8 cellular contexts compared by ENCODE assay signal in the genomic region with DNA sequence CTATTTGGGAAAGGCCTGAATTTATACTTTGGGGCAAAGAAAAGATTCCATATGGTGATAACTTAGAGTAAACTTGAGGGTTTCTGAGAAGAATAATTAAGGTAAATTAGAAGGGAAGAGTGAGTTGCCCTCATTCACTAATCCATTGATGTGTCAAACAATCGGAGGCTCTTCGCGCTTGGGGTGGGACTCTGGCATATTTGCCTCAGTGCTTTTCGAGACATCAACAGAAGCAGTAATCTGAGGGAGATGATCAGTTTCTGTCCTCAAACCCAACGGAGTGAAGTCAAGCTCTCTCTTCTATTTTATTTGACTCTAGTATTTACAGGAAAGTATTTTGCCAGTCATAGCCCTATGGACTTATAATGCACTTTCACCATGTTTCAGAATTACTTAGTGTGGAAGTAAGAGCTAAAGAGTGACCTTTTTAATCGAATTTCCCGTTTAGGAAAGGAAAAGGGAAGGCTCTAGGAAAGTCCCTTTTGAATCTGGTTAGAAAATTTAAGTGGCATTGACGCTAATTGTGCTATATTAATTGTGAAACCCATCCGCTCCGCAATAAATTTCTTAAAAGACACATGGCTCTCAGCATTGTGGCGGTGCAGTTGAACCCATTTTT. TPM values are rescaled to one million over a fixed set of nuclear protein-coding genes. Genes with fewer than 3 reads are reported as not detected.
A peak's percentile ranks its signal among the peaks of the same experiment; 100 is the strongest.
DNase-seq lines count a peak whose midpoint lies in the region; ATAC-seq and TF ChIP-seq lines count a peak whose summit lies in the region.

No MANE protein-coding gene starts in this region.

- H3K9me3 ChIP-seq in right atrium auricular region (no peaks in the 10 kb centered on the region), suprapubic skin (no peaks in the 10 kb centered on the region)

- H3K4me1 ChIP-seq in right atrium auricular region (peaks cover 0 to 41% of the 10 kb centered on the region in 2 donors), suprapubic skin (peaks cover 39% of the 10 kb centered on the region)

- ATAC-seq in left ventricle myocardium superior: no peak
- ATAC-seq in activated naive CD8-positive, alpha-beta T cell treated with anti-CD3 and anti-CD28 coated beads, Interleukin-2, amount 50 U/mL, for 24 hours: no peak
- ATAC-seq in left lobe of liver: no peak
- ATAC-seq in HG03439 (IDR thresholded peaks at IDR 0.05; ENCODE audit: unreplicated experiment): no peak
- no peak for ATAC-seq in HG03139 (IDR thresholded peaks at IDR 0.05; ENCODE audit: unreplicated experiment)

- H3K36me3 Mint-ChIP-seq in activated naive CD8-positive, alpha-beta T cell treated with anti-CD3 and anti-CD28 coated beads, Interleukin-2, amount 50 U/mL, for 24 hours (ENCODE audit: low read depth): peaks cover 28% of the 10 kb centered on the region

- TF ChIP-seq CTCF in right atrium auricular region (IDR thresholded peaks at IDR 0.05): no peak
- TF ChIP-seq CTCF in suprapubic skin (IDR thresholded peaks at IDR 0.05): no peak

- no peaks in the 10 kb centered on the region for H3K27me3 ChIP-seq in right atrium auricular region
- no peaks in the 10 kb centered on the region for H3K27me3 ChIP-seq in suprapubic skin

- TF ChIP-seq EP300 in suprapubic skin (IDR thresholded peaks at IDR 0.05): no peak

- H3K4me3 ChIP-seq in right atrium auricular region (peak overlapping the region; percentile 69 to 82), suprapubic skin (peak overlapping the region; percentile 76)

- intact Hi-C loops in left ventricle myocardium superior (cut with micrococcal nuclease): no loop called here

- H3K4me3 Mint-ChIP-seq in activated naive CD8-positive, alpha-beta T cell treated with anti-CD3 and anti-CD28 coated beads, Interleukin-2, amount 50 U/mL, for 24 hours: peak overlapping the region; percentile 99

- under 1% methylated on average over 11 of the region's 11 CpGs for WGBS in suprapubic skin

- no peaks in the 10 kb centered on the region for H3K36me3 ChIP-seq in right atrium auricular region
- peaks cover 3% of the 10 kb centered on the region for H3K36me3 ChIP-seq in suprapubic skin

- no peak for TF ChIP-seq POLR2A in suprapubic skin (IDR thresholded peaks at IDR 0.05)

- peaks cover 2% of the 10 kb centered on the region for H3K27me3 Mint-ChIP-seq in activated naive CD8-positive, alpha-beta T cell treated with anti-CD3 and anti-CD28 coated beads, Interleukin-2, amount 50 U/mL, for 24 hours

- H3K27ac ChIP-seq in right atrium auricular region: peak overlapping the region; percentile 96 to 98
- H3K27ac ChIP-seq in suprapubic skin: peak overlapping the region; percentile 94

- peak overlapping the region; percentile 93 for H3K27ac Mint-ChIP-seq in activated naive CD8-positive, alpha-beta T cell treated with anti-CD3 and anti-CD28 coated beads, Interleukin-2, amount 50 U/mL, for 24 hours

- H3K9me3 Mint-ChIP-seq in activated naive CD8-positive, alpha-beta T cell treated with anti-CD3 and anti-CD28 coated beads, Interleukin-2, amount 50 U/mL, for 24 hours: no peaks in the 10 kb centered on the region

- H3K4me1 Mint-ChIP-seq in activated naive CD8-positive, alpha-beta T cell treated with anti-CD3 and anti-CD28 coated beads, Interleukin-2, amount 50 U/mL, for 24 hours: peaks cover 38% of the 10 kb centered on the region

- DNase-seq in right atrium auricular region (ENCODE audit: low spot score): peak; percentile 50
- DNase-seq in left ventricle myocardium superior: no peak
- DNase-seq in activated naive CD8-positive, alpha-beta T cell treated with anti-CD3 and anti-CD28 coated beads, Interleukin-2, amount 50 U/mL, for 24 hours: no peak
- peak; percentile 22 for DNase-seq in left lobe of liver (ENCODE audit: low spot score)
- DNase-seq in suprapubic skin (ENCODE audit: low spot score in 2 of 2): peak in 1 of 2 donors; percentile 15
- DNase-seq in activated CD4-positive, CD25-positive, alpha-beta regulatory T cell (lab: John Stamatoyannopoulos, UW): no peak

RNA-seq across cellular contexts. Expression of a gene that starts 1.3 kb away (rescaled TPM):
- total RNA-seq in right atrium auricular region (10 to 100 TPM; 70.9 to 86.7 TPM), left ventricle myocardium superior (101 TPM), left lobe of liver (49.6 TPM), suprapubic skin (100 to 1,000 TPM; 145 to 171 (median 165) TPM)

RNA-seq across cellular contexts. Expression of a gene that starts 52.9 kb away (rescaled TPM):
- 1 to 10 TPM; 3.3 to 3.5 TPM for total RNA-seq in right atrium auricular region
- total RNA-seq in left ventricle myocardium superior: 3.1 TPM
- 0.86 TPM for total RNA-seq in left lobe of liver
- 1 to 10 TPM; 3.2 to 5.8 (median 4.7) TPM for total RNA-seq in suprapubic skin

Comparison
In these comparisons a context has a peak if more than half of its experiments do, and no peak if none do; other contexts are left out.
1. DNase-seq: peak in right atrium auricular region (single experiment) and left lobe of liver (single experiment); none in left ventricle myocardium superior (single experiment), activated naive CD8-positive, alpha-beta T cell treated with anti-CD3 and anti-CD28 coated beads, Interleukin-2, amount 50 U/mL, for 24 hours (single experiment) and activated CD4-positive, CD25-positive, alpha-beta regulatory T cell (0 of 4).